In genomic region chr2:181178823-181179412, GRCh38 we compare ENCODE assay signal across 8 cellular contexts.
DNase-seq lines count a peak whose midpoint lies in the region; ATAC-seq and TF ChIP-seq lines count a peak whose summit lies in the region.

No MANE protein-coding gene starts in this region.

- intact Hi-C loops in left cardiac atrium (cut with DNase I), result no loop called here

- ATAC-seq in left cardiac atrium (no peak), HG03460 (IDR thresholded peaks at IDR 0.05; ENCODE audit: unreplicated experiment) (peak; percentile 64)

- peak in 1 of 2 donors; percentile 24 for DNase-seq in cardiac muscle cell (ENCODE audit: low read depth in 1 of 2, low spot score in 1 of 2)
- DNase-seq in left cardiac atrium, result no peak
- DNase-seq in activated CD4-positive, alpha-beta T cell treated with anti-CD3 and anti-CD28 coated beads, Interleukin-2, amount 50 U/mL, for 1 hour, result peak; percentile 43
- DNase-seq in kidney epithelial cell (ENCODE audit: low read depth), result no peak
- DNase-seq in DMS153 treated with DMSO at 0.1 percent for 48 hours (lab: John Stamatoyannopoulos, UW; ENCODE audit: unreplicated experiment), result no peak
- no peak for DNase-seq in central memory CD4-positive, alpha-beta T cell
- DNase-seq in NCI-H1417 treated with DMSO at 0.1 percent for 48 hours (lab: John Stamatoyannopoulos, UW), result no peak

- no peaks in the 10 kb centered on the region for H3K27me3 ChIP-seq in cardiac muscle cell
- no peaks in the 10 kb centered on the region for H3K27me3 ChIP-seq in kidney epithelial cell (ENCODE audit: control insufficient read depth, insufficient read depth, low read length)

- peaks cover 3% of the 10 kb centered on the region for H3K4me1 ChIP-seq in cardiac muscle cell (ENCODE audit: low read depth)

- TF ChIP-seq CTCF in cardiac muscle cell (IDR thresholded peaks at IDR 0.05; ENCODE audit: low read depth, low read length) (peak; percentile 44), kidney epithelial cell (IDR thresholded peaks at IDR 0.05; ENCODE audit: insufficient read depth, low read length, poor library complexity, severe bottlenecking) (peak; percentile 40)

- no peak overlapping the region for H3K27ac ChIP-seq in cardiac muscle cell

- H3K9me3 ChIP-seq in cardiac muscle cell (ENCODE audit: low read depth), result no peaks in the 10 kb centered on the region

- H3K4me3 ChIP-seq in cardiac muscle cell, result no peak overlapping the region
- no peak overlapping the region for H3K4me3 ChIP-seq in kidney epithelial cell (ENCODE audit: low read depth, low read length)

- no peaks in the 10 kb centered on the region for H3K36me3 ChIP-seq in cardiac muscle cell
- no peaks in the 10 kb centered on the region for H3K36me3 ChIP-seq in kidney epithelial cell (ENCODE audit: control insufficient read depth, insufficient read depth, low read length)
